ENCODE assay signal across 18 cellular contexts in the genomic region with DNA sequence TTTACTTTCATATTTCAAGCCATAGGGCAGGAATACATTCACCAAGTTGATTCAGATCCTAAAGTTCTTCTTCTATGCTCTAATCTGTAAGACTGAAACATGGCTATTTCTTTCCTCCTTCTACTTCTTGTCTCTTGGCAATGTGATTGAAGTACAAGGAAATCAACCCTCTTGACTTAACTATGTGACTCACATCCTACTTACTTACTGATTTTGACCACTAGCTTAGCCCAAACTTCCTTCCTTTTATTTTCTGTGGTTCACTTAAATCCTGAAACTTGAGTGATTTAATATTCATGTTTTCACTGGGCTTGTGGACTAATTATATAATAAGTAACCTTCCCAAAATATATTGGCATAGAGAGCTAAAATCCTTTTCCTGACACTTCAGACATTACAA.
A peak's percentile ranks its signal among the peaks of the same experiment; 100 is the strongest.
DNase-seq lines count a peak whose midpoint lies in the region; ATAC-seq and TF ChIP-seq lines count a peak whose summit lies in the region.
"Had no signal": no experiment of that assay in that cellular context is flagged by ENCODE, and none has a peak within 500 bp of the region (broad histone marks: within the 10 kb centered on the region; RNA-seq: fewer than 3 reads in every experiment).

No MANE protein-coding gene starts in this region.

- peak; percentile 15 for DNase-seq in HPDE6-E6E7 (ENCODE audit: extremely low spot score)
- peak; percentile 27 for DNase-seq in RKO (ENCODE audit: low spot score)
- peak; percentile 57 for DNase-seq in fibroblast of mammary gland (ENCODE audit: low read depth)
- DNase-seq in pulmonary artery endothelial cell (ENCODE audit: low read depth, low spot score), result peak; percentile 60
- no peak for DNase-seq in pons (ENCODE audit: low spot score)
- DNase-seq in activated T-cell treated with anti-CD3 and anti-CD28 coated beads, Interleukin-2, amount 50 U/mL, for 24 hours, result no peak
- DNase-seq in esophagus muscularis mucosa (ENCODE audit: extremely low spot score), result no peak
- DNase-seq: activated CD4-positive, alpha-beta T cell treated with anti-CD3 and anti-CD28 coated beads for 36 hours; activated naive CD4-positive, alpha-beta T cell treated with anti-CD3 and anti-CD28 coated beads, Interleukin-2, amount 10 ng/mL, durations not matched to agents 7 days and 5 days; DMS79 treated with DMSO at 0.1 percent for 48 hours; NCI-H2029; NCI-H526; Peyer's patch; right lobe of liver; stimulated activated CD4-positive, alpha-beta T cell treated with anti-CD3 and anti-CD28 coated beads, Interleukin-4, amount 100 ng/mL, for 4 hours; T-cell; testis had no signal

- no peaks in the 10 kb centered on the region for H3K9me3 ChIP-seq in esophagus muscularis mucosa
- H3K9me3 ChIP-seq: Peyer's patch, right lobe of liver, testis had no signal

- H3K4me1 ChIP-seq in esophagus muscularis mucosa, result no peaks in the 10 kb centered on the region
- H3K4me1 ChIP-seq: Peyer's patch, right lobe of liver, testis had no signal

- intact Hi-C loops in esophagus muscularis mucosa (cut with DNase I), result no loop called here

- no peak overlapping the region for H3K27ac Mint-ChIP-seq in activated T-cell treated with anti-CD3 and anti-CD28 coated beads, Interleukin-2, amount 50 U/mL, for 24 hours
- H3K27ac Mint-ChIP-seq: activated CD4-positive, alpha-beta T cell treated with anti-CD3 and anti-CD28 coated beads for 36 hours; activated naive CD4-positive, alpha-beta T cell treated with anti-CD3 and anti-CD28 coated beads, Interleukin-2, amount 10 ng/mL, durations not matched to agents 7 days and 5 days; T-cell had no signal

- H3K27me3 ChIP-seq in esophagus muscularis mucosa, result no peaks in the 10 kb centered on the region
- H3K27me3 ChIP-seq: Peyer's patch, right lobe of liver, testis had no signal

- H3K4me3 ChIP-seq in fibroblast of mammary gland (ENCODE audit: control insufficient read depth, low read depth, low read length) (no peak overlapping the region), esophagus muscularis mucosa (no peak overlapping the region)
- H3K4me3 ChIP-seq: Peyer's patch, right lobe of liver, testis had no signal

- no peaks in the 10 kb centered on the region for H3K27me3 Mint-ChIP-seq in activated T-cell treated with anti-CD3 and anti-CD28 coated beads, Interleukin-2, amount 50 U/mL, for 24 hours
- H3K27me3 Mint-ChIP-seq: activated CD4-positive, alpha-beta T cell treated with anti-CD3 and anti-CD28 coated beads for 36 hours; activated naive CD4-positive, alpha-beta T cell treated with anti-CD3 and anti-CD28 coated beads, Interleukin-2, amount 10 ng/mL, durations not matched to agents 7 days and 5 days; T-cell had no signal

- TF ChIP-seq CTCF in fibroblast of mammary gland (conservative IDR thresholded peaks at IDR 0.05; ENCODE audit: control insufficient read depth, insufficient read depth, low read depth, low read length) (no peak), esophagus muscularis mucosa (IDR thresholded peaks at IDR 0.05) (no peak)

- ATAC-seq in SK-N-SH treated with all-trans-retinoic acid at 6 μM for 48 hours, result no peak
- ATAC-seq: activated CD4-positive, alpha-beta T cell treated with anti-CD3 and anti-CD28 coated beads for 36 hours; T-cell had no signal

- peaks cover 15% of the 10 kb centered on the region for H3K9me3 Mint-ChIP-seq in activated T-cell treated with anti-CD3 and anti-CD28 coated beads, Interleukin-2, amount 50 U/mL, for 24 hours

- H3K36me3 ChIP-seq in esophagus muscularis mucosa, result no peaks in the 10 kb centered on the region
- H3K36me3 ChIP-seq: Peyer's patch, right lobe of liver had no signal

- TF ChIP-seq EP300 in esophagus muscularis mucosa (IDR thresholded peaks at IDR 0.05), result no peak

- H3K4me3 Mint-ChIP-seq in activated T-cell treated with anti-CD3 and anti-CD28 coated beads, Interleukin-2, amount 50 U/mL, for 24 hours, result no peak overlapping the region
- H3K4me3 Mint-ChIP-seq: activated CD4-positive, alpha-beta T cell treated with anti-CD3 and anti-CD28 coated beads for 36 hours; activated naive CD4-positive, alpha-beta T cell treated with anti-CD3 and anti-CD28 coated beads, Interleukin-2, amount 10 ng/mL, durations not matched to agents 7 days and 5 days; T-cell had no signal

- H3K27ac ChIP-seq in esophagus muscularis mucosa (replicated peaks in 1 of 4), result no peak overlapping the region
- H3K27ac ChIP-seq: Peyer's patch, right lobe of liver, testis had no signal

- no peaks in the 10 kb centered on the region for H3K4me1 Mint-ChIP-seq in activated T-cell treated with anti-CD3 and anti-CD28 coated beads, Interleukin-2, amount 50 U/mL, for 24 hours (ENCODE audit: low read depth)
- H3K4me1 Mint-ChIP-seq: activated CD4-positive, alpha-beta T cell treated with anti-CD3 and anti-CD28 coated beads for 36 hours; activated naive CD4-positive, alpha-beta T cell treated with anti-CD3 and anti-CD28 coated beads, Interleukin-2, amount 10 ng/mL, durations not matched to agents 7 days and 5 days; T-cell had no signal

- no peaks in the 10 kb centered on the region for H3K36me3 Mint-ChIP-seq in activated T-cell treated with anti-CD3 and anti-CD28 coated beads, Interleukin-2, amount 50 U/mL, for 24 hours (ENCODE audit: low read depth)
- H3K36me3 Mint-ChIP-seq: activated naive CD4-positive, alpha-beta T cell treated with anti-CD3 and anti-CD28 coated beads, Interleukin-2, amount 10 ng/mL, durations not matched to agents 7 days and 5 days; T-cell had no signal

- no peak for TF ChIP-seq POLR2A in esophagus muscularis mucosa (IDR thresholded peaks at IDR 0.05; ENCODE audit: low read depth)

TF ChIP-seq in SK-N-SH treated with all-trans-retinoic acid at 6 μM for 48 hours, 23 proteins besides CTCF, POLR2A, EP300 and RAD21:
- TF ChIP-seq CSDC2 (CRISPR knock-in tag; IDR thresholded peaks at IDR 0.05) (no peak), RARB (CRISPR knock-in tag; IDR thresholded peaks at IDR 0.05) (no peak), ARNTL (CRISPR knock-in tag; IDR thresholded peaks at IDR 0.05; ENCODE audit: borderline replicate concordance, low read depth) (no peak), SNAI2 (CRISPR knock-in tag; IDR thresholded peaks at IDR 0.05) (no peak), PATZ1 (CRISPR knock-in tag; IDR thresholded peaks at IDR 0.05; ENCODE audit: borderline replicate concordance) (no peak), CREB5 (CRISPR knock-in tag; IDR thresholded peaks at IDR 0.05; ENCODE audit: low read depth) (no peak), ESRRG (CRISPR knock-in tag; IDR thresholded peaks at IDR 0.05) (no peak), ZNF565 (CRISPR knock-in tag; conservative IDR thresholded peaks at IDR 0.05; ENCODE audit: low read depth) (no peak), OSR1 (CRISPR knock-in tag; IDR thresholded peaks at IDR 0.05) (no peak), POU6F1 (CRISPR knock-in tag; IDR thresholded peaks at IDR 0.05; ENCODE audit: borderline replicate concordance, low read depth) (no peak), ZNF70 (CRISPR knock-in tag; IDR thresholded peaks at IDR 0.05) (no peak), GLIS3 (CRISPR knock-in tag; IDR thresholded peaks at IDR 0.05) (no peak), BACH2 (CRISPR knock-in tag; IDR thresholded peaks at IDR 0.05; ENCODE audit: borderline replicate concordance) (no peak), PPARA (CRISPR knock-in tag; IDR thresholded peaks at IDR 0.05; ENCODE audit: borderline replicate concordance) (no peak)

Comparison
In these comparisons a context has a peak if more than half of its experiments do, and no peak if none do; other contexts are left out.
1. DNase-seq: peak in HPDE6-E6E7 (single experiment), RKO (single experiment), fibroblast of mammary gland (single experiment) and pulmonary artery endothelial cell (single experiment); none in pons (single experiment), activated T-cell treated with anti-CD3 and anti-CD28 coated beads, Interleukin-2, amount 50 U/mL, for 24 hours (single experiment) and esophagus muscularis mucosa (single experiment).